Comparison of ENCODE assay signal across 8 cellular contexts in the genomic region with DNA sequence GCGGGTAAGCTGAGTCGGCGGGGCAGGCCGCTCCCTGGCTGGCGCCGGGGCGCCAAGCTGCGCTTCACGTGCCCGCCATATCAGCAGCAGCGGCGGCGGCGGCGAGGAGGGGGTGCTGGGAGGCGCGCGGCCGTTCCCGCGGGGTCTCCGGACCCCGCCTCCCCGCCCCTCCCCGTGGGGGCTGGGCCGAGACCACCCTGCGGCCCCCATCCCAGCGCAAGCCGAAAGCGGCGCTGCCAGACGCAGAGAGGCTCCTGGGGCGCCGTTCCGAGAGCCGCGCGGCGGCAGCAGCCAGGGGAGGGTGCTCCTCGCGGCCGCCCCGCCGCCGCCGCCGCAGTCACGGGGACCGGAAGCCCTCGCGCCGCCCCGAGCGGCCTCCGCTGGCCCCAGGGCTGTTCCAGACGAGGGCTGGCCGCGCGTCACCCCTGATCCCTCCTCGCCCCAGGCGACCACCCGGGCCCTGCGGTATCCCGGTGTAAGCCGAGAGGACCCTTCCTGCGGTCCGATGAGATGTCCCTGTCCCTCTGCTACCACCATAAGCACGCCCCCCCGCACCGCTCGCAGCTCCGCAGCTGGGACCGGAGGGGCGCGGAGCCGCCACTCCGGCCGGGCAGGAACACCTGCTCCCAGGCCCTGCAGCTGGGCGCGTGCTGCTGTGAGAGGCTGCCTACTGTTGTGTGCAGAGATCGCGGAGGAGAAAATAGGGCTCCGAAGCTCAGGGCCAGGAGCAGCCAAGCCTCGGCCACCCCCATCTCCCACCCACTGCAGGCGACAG. TPM values are rescaled to one million over a fixed set of nuclear protein-coding genes. Genes with fewer than 3 reads are reported as not detected.
DNase-seq lines count a peak whose midpoint lies in the region; ATAC-seq and TF ChIP-seq lines count a peak whose summit lies in the region.

No MANE protein-coding gene starts in this region.

- H3K4me3 ChIP-seq in BE2C (ENCODE audit: low read depth, low read length) (peak overlapping the region; percentile 56), MG63 (peak overlapping the region; percentile 43), adrenal gland (peak overlapping the region in 2 of 4 donors; percentile 34 to 57), iPS-20b (ENCODE audit: low read length) (peak overlapping the region; percentile 61; the same call in 1 of the 2 replicates), smooth muscle cell (peak overlapping the region; percentile 74)

- H3K27ac ChIP-seq in adrenal gland, result peak overlapping the region; percentile 60 to 97 (median 89)
- H3K27ac ChIP-seq in iPS-20b (ENCODE audit: low read length), result no peak overlapping the region
- no peak overlapping the region for H3K27ac ChIP-seq in smooth muscle cell (ENCODE audit: low read depth)

- peaks cover 19% of the 10 kb centered on the region for H3F3A ChIP-seq in smooth muscle cell (ENCODE audit: low read depth)

- WGBS in adrenal gland, 4 donors, result 0 to 7% (median 3%) methylated on average over 7 to 85 of the region's 85 CpGs
- under 1% methylated on average over 55 of the region's 85 CpGs for WGBS in smooth muscle cell (ENCODE audit: low lambda C conversion rate)

- ATAC-seq in GM18520 (IDR thresholded peaks at IDR 0.05; ENCODE audit: unreplicated experiment), result peak; percentile 27

- H3K4me2 ChIP-seq in smooth muscle cell, result peak overlapping the region; percentile 86

- TF ChIP-seq POLR2A in adrenal gland (IDR thresholded peaks at IDR 0.05), result no peak

- DNase-seq in BE2C (peak; percentile 57), MG63 (peak; percentile 44), adrenal gland (peak in 6 of 7 donors; percentile 31 to 55 (median 52)), smooth muscle cell (lab: John Stamatoyannopoulos, UW; ENCODE audit: unreplicated experiment) (no peak), cerebellar cortex (ENCODE audit: low spot score) (no peak), HPDE6-E6E7 (ENCODE audit: extremely low spot score) (no peak)

- intact Hi-C loops in adrenal gland (cut with DNase I), result loop anchor here in 1 of 2 donors (5.0 kb wide), 1 partner anchor 47 kb away; no protein-coding TSS in a partner anchor

- no peaks in the 10 kb centered on the region for H3K4me1 ChIP-seq in BE2C
- H3K4me1 ChIP-seq in adrenal gland (replicated peaks in 1 of 2), result peaks cover 30 to 50% of the 10 kb centered on the region in 2 donors
- H3K4me1 ChIP-seq in iPS-20b (ENCODE audit: insufficient read depth, low read length), result peaks cover 19% of the 10 kb centered on the region
- peaks cover 53% of the 10 kb centered on the region for H3K4me1 ChIP-seq in smooth muscle cell (ENCODE audit: low read depth)

- H3K27me3 ChIP-seq in BE2C (no peaks in the 10 kb centered on the region), MG63 (no peaks in the 10 kb centered on the region), adrenal gland (peaks cover 51% of the 10 kb centered on the region), iPS-20b (ENCODE audit: insufficient read depth, low read length) (peaks cover 46% of the 10 kb centered on the region), smooth muscle cell (ENCODE audit: low read depth) (peaks cover 6% of the 10 kb centered on the region)

- peak overlapping the region; percentile 61; the same call in 1 of the 2 replicates for H3K9ac ChIP-seq in iPS-20b (ENCODE audit: low read depth, low read length)
- H3K9ac ChIP-seq in smooth muscle cell (ENCODE audit: low read depth), result peak overlapping the region; percentile 35

- peaks cover 8% of the 10 kb centered on the region for H4K20me1 ChIP-seq in smooth muscle cell (ENCODE audit: low read depth)

- no peak for TF ChIP-seq CTCF in BE2C (IDR thresholded peaks at IDR 0.05; ENCODE audit: low read depth, low read length)
- TF ChIP-seq CTCF in adrenal gland (IDR thresholded peaks at IDR 0.05), result no peak
- TF ChIP-seq CTCF in smooth muscle cell (IDR thresholded peaks at IDR 0.05; ENCODE audit: borderline replicate concordance, insufficient read depth, poor library complexity, severe bottlenecking), result no peak

- H2AFZ ChIP-seq in smooth muscle cell (ENCODE audit: low read depth), result no peak overlapping the region

- no peaks in the 10 kb centered on the region for H3K79me2 ChIP-seq in smooth muscle cell (ENCODE audit: low read depth)

- no peaks in the 10 kb centered on the region for H3K9me3 ChIP-seq in BE2C
- H3K9me3 ChIP-seq in MG63, result no peaks in the 10 kb centered on the region
- H3K9me3 ChIP-seq in adrenal gland (replicated peaks in 1 of 3), result no peaks in the 10 kb centered on the region
- no peaks in the 10 kb centered on the region for H3K9me3 ChIP-seq in iPS-20b (ENCODE audit: insufficient read depth, low read depth, low read length)
- no peaks in the 10 kb centered on the region for H3K9me3 ChIP-seq in smooth muscle cell (replicated peaks; ENCODE audit: low read depth)

- H3K36me3 ChIP-seq in BE2C (no peaks in the 10 kb centered on the region), MG63 (no peaks in the 10 kb centered on the region), adrenal gland (replicated peaks in 1 of 2) (no peaks in the 10 kb centered on the region), iPS-20b (ENCODE audit: insufficient read depth, low read depth, low read length) (no peaks in the 10 kb centered on the region), smooth muscle cell (ENCODE audit: low read depth) (no peaks in the 10 kb centered on the region)

RNA-seq across cellular contexts. Expression of a gene that starts 7.4 kb away (rescaled TPM):
- 61.8 TPM for polyA plus RNA-seq in BE2C (2012; ENCODE audit: insufficient read depth, insufficient read length, low read depth)
- 13.4 and 15.0 TPM in 2 replicates for total RNA-seq in MG63 (2014; rRNA removed; shearing (Covaris generic); ENCODE audit: low replicate concordance)
- total RNA-seq in adrenal gland, result 10 to 100 TPM; 21.7 to 42.9 (median 30.6) TPM
- 10 to 100 TPM; 13.7 to 16.0 (median 14.0) TPM for polyA plus RNA-seq in adrenal gland
- total RNA-seq in smooth muscle cell, result 28.0 and 28.5 TPM in 2 replicates
- 13.1 and 19.5 TPM in 2 replicates for polyA plus RNA-seq in smooth muscle cell

Comparison
In these comparisons a context has a peak if more than half of its experiments do, and no peak if none do; other contexts are left out.
1. DNase-seq: peak in BE2C (single experiment), MG63 (single experiment) and adrenal gland (6 of 7); none in smooth muscle cell (single experiment), cerebellar cortex (single experiment) and HPDE6-E6E7 (single experiment).
2. H3K27ac ChIP-seq: peak in adrenal gland (5 of 5); none in iPS-20b (single experiment) and smooth muscle cell (single experiment).